In the genomic region with DNA sequence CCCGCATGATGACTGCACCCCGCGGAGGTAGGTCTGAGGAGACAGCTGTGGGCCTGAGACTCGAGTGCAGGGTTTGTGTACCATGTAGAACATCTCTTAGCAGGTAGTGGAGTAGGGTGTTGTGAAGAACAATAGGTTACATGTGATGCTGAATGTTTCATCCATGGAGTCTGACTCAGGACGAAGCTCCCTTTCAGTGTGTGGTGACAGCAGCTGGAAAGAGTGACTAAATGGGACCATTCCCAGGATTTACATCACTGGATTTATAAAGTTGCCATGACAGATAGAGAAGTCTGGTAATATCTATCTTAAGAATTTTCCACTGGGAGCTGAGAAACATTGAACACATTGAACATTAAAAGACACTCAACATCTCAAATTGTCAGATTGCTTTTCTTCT, we compare ENCODE assay signal across 17 cellular contexts.
DNase-seq lines count a peak whose midpoint lies in the region; ATAC-seq and TF ChIP-seq lines count a peak whose summit lies in the region.
"Had no signal": no experiment of that assay in that cellular context is flagged by ENCODE, and none has a peak within 500 bp of the region (broad histone marks: within the 10 kb centered on the region; RNA-seq: fewer than 3 reads in every experiment).

No MANE protein-coding gene starts in this region.

- no peaks in the 10 kb centered on the region for H3K36me3 ChIP-seq in right atrium auricular region
- H3K36me3 ChIP-seq in osteoblast (ENCODE audit: insufficient read depth, low read length) = peaks cover 42% of the 10 kb centered on the region

- H3K4me1 Mint-ChIP-seq in osteocyte (ENCODE audit: unreplicated experiment) = peaks cover 38% of the 10 kb centered on the region

- H3K27ac Mint-ChIP-seq in osteocyte (ENCODE audit: unreplicated experiment) = no peak overlapping the region
- H3K27ac Mint-ChIP-seq: CD4-positive, CD25-positive, alpha-beta regulatory T cell had no signal

- no peak overlapping the region for H3K4me2 ChIP-seq in osteoblast (ENCODE audit: insufficient read depth, low read length)
- H3K4me2 ChIP-seq: BLaER1 treated with 17β-estradiol and CSF1 and Interleukin-3, amounts not matched to agents 10 nM and 100 nM had no signal

- peak; percentile 43 for DNase-seq in Right ventricle myocardium inferior (ENCODE audit: missing footprints)
- no peak for DNase-seq in right atrium auricular region (ENCODE audit: low spot score)
- DNase-seq in caudate nucleus (lab: John Stamatoyannopoulos, UW) = no peak
- DNase-seq in osteoblast (ENCODE audit: insufficient read length, low spot score, missing footprints) = no peak
- no peak for DNase-seq in DMS114 treated with DMSO at 0.1 percent for 48 hours (lab: John Stamatoyannopoulos, UW; ENCODE audit: unreplicated experiment)
- DNase-seq in NCI-H748 treated with DMSO at 0.1 percent for 48 hours (lab: John Stamatoyannopoulos, UW) = no peak
- no peak for DNase-seq in osteocyte (ENCODE audit: extremely low spot score, unreplicated experiment)
- DNase-seq: Calu3; CD4-positive, CD25-positive, alpha-beta regulatory T cell; DMS 273 treated with DMSO at 0.1 percent for 48 hours; DMS79; EL; IMR-90; KBM-7 had no signal

- no peaks in the 10 kb centered on the region for H3K27me3 Mint-ChIP-seq in osteocyte (ENCODE audit: unreplicated experiment)
- H3K27me3 Mint-ChIP-seq: CD4-positive, CD25-positive, alpha-beta regulatory T cell had no signal

- intact Hi-C loops in Right ventricle myocardium inferior (cut with DNase I) = no loop called here

- H3K9me3 Mint-ChIP-seq in osteocyte (ENCODE audit: unreplicated experiment) = peaks cover 2% of the 10 kb centered on the region

- no peaks in the 10 kb centered on the region for H4K20me1 ChIP-seq in osteoblast (ENCODE audit: insufficient read depth, low read length)

- no peaks in the 10 kb centered on the region for H3K9me3 ChIP-seq in right atrium auricular region
- H3K9me3 ChIP-seq in osteoblast (ENCODE audit: low read depth, low read length) = no peaks in the 10 kb centered on the region

- H3K4me1 ChIP-seq in right atrium auricular region (no peaks in the 10 kb centered on the region), osteoblast (ENCODE audit: insufficient read depth, low read length) (peaks cover 19% of the 10 kb centered on the region)
- H3K4me1 ChIP-seq: BLaER1 treated with 17β-estradiol and CSF1 and Interleukin-3, amounts not matched to agents 10 nM and 100 nM had no signal

- H3K4me3 ChIP-seq in right atrium auricular region (no peak overlapping the region), osteoblast (ENCODE audit: insufficient read depth, low read length) (no peak overlapping the region)
- H3K4me3 ChIP-seq: BLaER1 treated with 17β-estradiol and CSF1 and Interleukin-3, amounts not matched to agents 10 nM and 100 nM had no signal

- TF ChIP-seq CTCF in right atrium auricular region (IDR thresholded peaks at IDR 0.05) (no peak), osteoblast (IDR thresholded peaks at IDR 0.05; ENCODE audit: extremely low read depth, low read depth, low read length) (no peak), osteocyte (IDR thresholded peaks at IDR 0.05) (no peak)

- peaks cover 23% of the 10 kb centered on the region for H3K36me3 Mint-ChIP-seq in osteocyte (ENCODE audit: unreplicated experiment)

- H3K79me2 ChIP-seq in osteoblast (ENCODE audit: insufficient read depth, low read length) = peaks cover 39% of the 10 kb centered on the region

- H3K27me3 ChIP-seq in right atrium auricular region (no peaks in the 10 kb centered on the region), osteoblast (ENCODE audit: insufficient read depth, low read length) (no peaks in the 10 kb centered on the region)
- H3K27me3 ChIP-seq: BLaER1 treated with 17β-estradiol and CSF1 and Interleukin-3, amounts not matched to agents 10 nM and 100 nM had no signal

- H3K27ac ChIP-seq in right atrium auricular region = no peak overlapping the region
- peak overlapping the region; percentile 41 for H3K27ac ChIP-seq in caudate nucleus (ENCODE audit: low read depth, low read length)
- peak overlapping the region; percentile 21 for H3K27ac ChIP-seq in osteoblast (ENCODE audit: low read depth, low read length)
- H3K27ac ChIP-seq: 22Rv1; BLaER1 treated with 17β-estradiol and CSF1 and Interleukin-3, amounts not matched to agents 10 nM and 100 nM had no signal

- no peak for ATAC-seq in Right ventricle myocardium inferior
- no peak for ATAC-seq in GM21717 (IDR thresholded peaks at IDR 0.05; ENCODE audit: unreplicated experiment)

- no peak overlapping the region for H2AFZ ChIP-seq in osteoblast (ENCODE audit: low read length)

- no peak overlapping the region for H3K4me3 Mint-ChIP-seq in osteocyte (ENCODE audit: unreplicated experiment)
- H3K4me3 Mint-ChIP-seq: CD4-positive, CD25-positive, alpha-beta regulatory T cell had no signal

Comparison
In these comparisons a context has a peak if more than half of its experiments do, and no peak if none do; other contexts are left out.
1. H3K27ac ChIP-seq: peak in caudate nucleus (single experiment) and osteoblast (single experiment); none in right atrium auricular region (0 of 2).